In genomic region chrX:44621088-44621487, GRCh38 we compare ENCODE assay signal across 17 cellular contexts.
DNase-seq lines count a peak whose midpoint lies in the region; ATAC-seq, FAIRE-seq and TF ChIP-seq lines count a peak whose summit lies in the region.
"Had no signal": no experiment of that assay in that cellular context is flagged by ENCODE, and none has a peak within 500 bp of the region (broad histone marks: within the 10 kb centered on the region; RNA-seq: fewer than 3 reads in every experiment).

No MANE protein-coding gene starts in this region.

- H3K27ac ChIP-seq in K562 (ENCODE audit: extremely low read depth, low read depth, low read length) = no peak overlapping the region
- no peak overlapping the region for H3K27ac ChIP-seq in upper lobe of right lung
- H3K27ac ChIP-seq: 22Rv1 had no signal

- no peak for TF ChIP-seq EP300 in K562 (IDR thresholded peaks at IDR 0.05; ENCODE audit: low read length)

- intact Hi-C loops in K562 (cut with micrococcal nuclease) (no loop called here), upper lobe of right lung (cut with DNase I) (no loop called here)

- peak; percentile 45 for DNase-seq in SIG-M5 treated with dmso at 0.1 percent for 504 hours (lab: John Stamatoyannopoulos, UW; ENCODE audit: unreplicated experiment)
- no peak for DNase-seq in SIG-M5 (lab: John Stamatoyannopoulos, UW)
- DNase-seq in NB4 (ENCODE audit: low read depth) = peak; percentile 80
- no peak for DNase-seq in K562 (ENCODE audit: extremely low read depth in 1 of 4, low spot score in 3 of 4)
- no peak for DNase-seq in upper lobe of right lung
- no peak for DNase-seq in stimulated activated naive CD4-positive, alpha-beta T cell (lab: John Stamatoyannopoulos, UW)
- DNase-seq in activated CD8-positive, alpha-beta memory T cell treated with anti-CD3 and anti-CD28 coated beads, Interleukin-2, amount 50 U/mL, for 4 hours = no peak
- no peak for DNase-seq in HuH-7.5 (ENCODE audit: low spot score)
- DNase-seq: MM.1S, NCI-H1436 treated with DMSO at 0.1 percent for 48 hours, NCI-H2081, NCI-H510A treated with DMSO at 0.1 percent for 48 hours, SW 1271 had no signal

- no peak for TF ChIP-seq RAD21 in K562 (CRISPR knock-in tag; conservative IDR thresholded peaks at IDR 0.05 in 1 of 2, IDR thresholded peaks at IDR 0.05 in 1 of 2)

- WGBS in K562 (ENCODE audit: insufficient coverage, low coverage, missing lambda C conversion rate) = 0% methylated on average over 3 of the region's 4 CpGs

- H3K9me3 ChIP-seq in K562 (replicated peaks; ENCODE audit: control insufficient read depth, insufficient read depth, low read depth, low read length) = no peaks in the 10 kb centered on the region
- no peaks in the 10 kb centered on the region for H3K9me3 ChIP-seq in upper lobe of right lung
- H3K9me3 ChIP-seq: HAP-1 had no signal

- H3K36me3 ChIP-seq in K562 (ENCODE audit: control insufficient read depth, insufficient read depth, low read length) (no peaks in the 10 kb centered on the region), upper lobe of right lung (no peaks in the 10 kb centered on the region)
- H3K36me3 ChIP-seq: HAP-1 had no signal

- no peaks in the 10 kb centered on the region for H3K4me1 ChIP-seq in K562 (replicated peaks in 1 of 2; ENCODE audit: control insufficient read depth in 2 of 2, insufficient read depth in 2 of 2, low read length in 2 of 2)
- no peaks in the 10 kb centered on the region for H3K4me1 ChIP-seq in upper lobe of right lung

- no peaks in the 10 kb centered on the region for H4K20me1 ChIP-seq in K562 (replicated peaks; ENCODE audit: control insufficient read depth, insufficient read depth, low read length)

- no peak overlapping the region for H3K4me3 ChIP-seq in NB4 (ENCODE audit: low read depth, low read length)
- H3K4me3 ChIP-seq in K562 = no peak overlapping the region
- no peak overlapping the region for H3K4me3 ChIP-seq in upper lobe of right lung
- H3K4me3 ChIP-seq: HAP-1 had no signal

- no peak for ATAC-seq in K562
- ATAC-seq in upper lobe of right lung = peak; percentile 39
- ATAC-seq: Panc1, Right ventricle myocardium inferior had no signal

- TF ChIP-seq POLR2A in NB4 (IDR thresholded peaks at IDR 0.05; ENCODE audit: extremely low read depth, insufficient read length) (no peak), K562 (conservative IDR thresholded peaks at IDR 0.05) (no peak)

- TF ChIP-seq CTCF in NB4 (IDR thresholded peaks at IDR 0.05; ENCODE audit: low read depth, low read length) (no peak), K562 (IDR thresholded peaks at IDR 0.05 in 2 of 3, conservative IDR thresholded peaks at IDR 0.05 in 1 of 3; ENCODE audit: insufficient read depth in 2 of 3, low read depth in 1 of 3, low read length in 3 of 3) (no peak), upper lobe of right lung (IDR thresholded peaks at IDR 0.05) (no peak)

- no peak overlapping the region for H3K9ac ChIP-seq in K562 (ENCODE audit: insufficient read depth in 1 of 2, low read depth in 2 of 2, low read length in 2 of 2)

- H3K4me2 ChIP-seq in K562 (ENCODE audit: insufficient read depth, low read length) = no peak overlapping the region

- POLR2A ChIA-PET in K562 (lab: Yijun Ruan, JAX) = interaction anchor here (1.0 kb wide), 1 partner anchor 15 kb away, joined by 3 read pairs; no protein-coding TSS in a partner anchor

- no TSS peak for BruUV-seq in K562 (replicated peaks; lab: Mats Ljungman, UMichigan)

- no peaks in the 10 kb centered on the region for H3K9me1 ChIP-seq in K562 (ENCODE audit: control insufficient read depth, insufficient read depth, low read length)

- CTCF ChIA-PET in K562 (lab: Yijun Ruan, JAX; ENCODE audit: low intra/inter-chr PET ratio) = no interaction called here

- in situ Hi-C loops in K562 (cut with MboI) = no loop called here

- FAIRE-seq in K562 (lab: Jason Lieb, UNC) = no peak

- H3K27me3 ChIP-seq in K562 (ENCODE audit: control insufficient read depth in 2 of 2, insufficient read depth in 2 of 2, low read length in 2 of 2) (no peaks in the 10 kb centered on the region), upper lobe of right lung (no peaks in the 10 kb centered on the region)

- no peak overlapping the region for H2AFZ ChIP-seq in K562 (ENCODE audit: low read depth, low read length)

- H3K79me2 ChIP-seq in K562 (ENCODE audit: control insufficient read depth, insufficient read depth, low read length) = no peaks in the 10 kb centered on the region

TF ChIP-seq in K562, 482 proteins besides CTCF, POLR2A, EP300 and RAD21:
- peak; percentile 86 for TF ChIP-seq CEBPB (tag; IDR thresholded peaks at IDR 0.05)
- TF ChIP-seq CEBPG (CRISPR knock-in tag; IDR thresholded peaks at IDR 0.05) = peak; percentile 18; the same call in 1 of the 2 replicates
- peak; percentile 35 to 77; a peak in 3 of 4 replicates for TF ChIP-seq CEBPG (tag; conservative IDR thresholded peaks at IDR 0.05 in 1 of 2, IDR thresholded peaks at IDR 0.05 in 1 of 2)
- TF ChIP-seq SMC3 (conservative IDR thresholded peaks at IDR 0.05; ENCODE audit: insufficient read depth, low read depth, low read length) = no peak

Comparison
In these comparisons a context has a peak if more than half of its experiments do, and no peak if none do; other contexts are left out.
1. DNase-seq: peak in SIG-M5 treated with dmso at 0.1 percent for 504 hours (single experiment) and NB4 (single experiment); none in SIG-M5 (single experiment), K562 (0 of 4), upper lobe of right lung (single experiment), stimulated activated naive CD4-positive, alpha-beta T cell (0 of 6), activated CD8-positive, alpha-beta memory T cell treated with anti-CD3 and anti-CD28 coated beads, Interleukin-2, amount 50 U/mL, for 4 hours (single experiment) and HuH-7.5 (single experiment).